Comparison of ENCODE assay signal across 27 cellular contexts in genomic region chr15:78574944-78575343, GRCh38. TPM values are rescaled to one million over a fixed set of nuclear protein-coding genes. Genes with fewer than 3 reads are reported as not detected.
"Had no signal": no experiment of that assay in that cellular context is flagged by ENCODE, and none has a peak within 500 bp of the region (broad histone marks: within the 10 kb centered on the region; RNA-seq: fewer than 3 reads in every experiment).

No MANE protein-coding gene starts in this region.

- DNase-seq: KBM-7, MV-4-11, NCI-H1048, NCI-H1105, NCI-H1417 treated with DMSO at 0.1 percent for 48 hours, NCI-H146, NCI-H1694 treated with DMSO at 0.1 percent for 48 hours, NCI-H1930, NCI-H2081, NCI-H2107, NCI-H2227 treated with DMSO at 0.1 percent for 48 hours, NCI-H524, NCI-H526 treated with DMSO at 0.1 percent for 48 hours, NCI-H748 treated with DMSO at 0.1 percent for 48 hours, PC-3, SHP77, SK-N-SH, SW 1271, T-cell had no signal

- H3K9ac ChIP-seq: SK-N-SH had no signal

- ATAC-seq: Panc1, PC-3, T-cell had no signal

- H3K27ac Mint-ChIP-seq: T-cell; T-helper 1 cell treated with Interleukin-12 subunit alpha and Interleukin-12 subunit beta and Interleukin-4 antibody, amounts not matched to agents 30 μg/mL and 1 μg/mL, for 36 hours had no signal

- H3K4me2 ChIP-seq: SK-N-SH had no signal

- H3K9me3 Mint-ChIP-seq: T-cell; T-helper 1 cell treated with Interleukin-12 subunit alpha and Interleukin-12 subunit beta and Interleukin-4 antibody, amounts not matched to agents 30 μg/mL and 1 μg/mL, for 36 hours had no signal

- H3K9me3 ChIP-seq: SK-N-SH had no signal

- H3K27ac ChIP-seq: RWPE1 had no signal

- H3K36me3 Mint-ChIP-seq: T-cell had no signal

- H3K4me3 Mint-ChIP-seq: T-cell; T-helper 1 cell treated with Interleukin-12 subunit alpha and Interleukin-12 subunit beta and Interleukin-4 antibody, amounts not matched to agents 30 μg/mL and 1 μg/mL, for 36 hours had no signal

- H3K4me1 Mint-ChIP-seq: T-cell had no signal

RNA-seq across cellular contexts. Expression of gene CHRNA3, which starts 45.9 kb away (rescaled TPM):
- total RNA-seq: HT-29, LHCN-M2, MCF 10A, NCI-H460, OCI-LY7, PC-3, T-cell had no signal
